Comparison of ENCODE assay signal across 23 cellular contexts in genomic region chr13:31775686-31776085, GRCh38. TPM values are rescaled to one million over a fixed set of nuclear protein-coding genes. Genes with fewer than 3 reads are reported as not detected.
A peak's percentile ranks its signal among the peaks of the same experiment; 100 is the strongest.
DNase-seq lines count a peak whose midpoint lies in the region; ATAC-seq, FAIRE-seq and TF ChIP-seq lines count a peak whose summit lies in the region.
"Had no signal": no experiment of that assay in that cellular context is flagged by ENCODE, and none has a peak within 500 bp of the region (broad histone marks: within the 10 kb centered on the region; RNA-seq: fewer than 3 reads in every experiment).

No MANE protein-coding gene starts in this region.

- H3K36me3 ChIP-seq in mesenchymal stem cell (ENCODE audit: control insufficient read depth in 1 of 2, insufficient read depth in 2 of 2, low read depth in 1 of 2, low read length in 2 of 2) (no peaks in the 10 kb centered on the region), thoracic aorta (no peaks in the 10 kb centered on the region)
- H3K36me3 ChIP-seq: breast epithelium, uterus had no signal

- FAIRE-seq in H54 (lab: Jason Lieb, UNC): no peak

- H3K23ac ChIP-seq in mesenchymal stem cell (ENCODE audit: low read length in 2 of 2): no peak overlapping the region

- TF ChIP-seq POLR2A in NB4 (IDR thresholded peaks at IDR 0.05; ENCODE audit: extremely low read depth, insufficient read length): no peak
- no peak for TF ChIP-seq POLR2A in H54 (IDR thresholded peaks at IDR 0.05; ENCODE audit: low read depth, low read length)

- H4K91ac ChIP-seq in mesenchymal stem cell (ENCODE audit: low read length): no peak overlapping the region

- H3K14ac ChIP-seq in mesenchymal stem cell (ENCODE audit: low read length in 2 of 2): no peak overlapping the region

- POLR2A ChIA-PET in activated CD4-positive, alpha-beta memory T cell treated with anti-CD3 and anti-CD28 coated beads, Interleukin-2, amount 10 ng/mL, durations not matched to agents 7 days and 5 days (lab: Charles Lee): no interaction called here

- no peaks in the 10 kb centered on the region for H3K27me3 ChIP-seq in mesenchymal stem cell (ENCODE audit: control insufficient read depth in 1 of 2, insufficient read depth in 1 of 2, low read length in 2 of 2)
- H3K27me3 ChIP-seq in thoracic aorta (replicated peaks; ENCODE audit: insufficient read depth): no peaks in the 10 kb centered on the region
- H3K27me3 ChIP-seq: breast epithelium, hepatocyte, uterus had no signal

- H3K4me1 ChIP-seq in mesenchymal stem cell (ENCODE audit: control insufficient read depth, insufficient read depth, low read depth, low read length) (no peaks in the 10 kb centered on the region), thoracic aorta (ENCODE audit: control insufficient read depth in 1 of 2, low read depth in 2 of 2) (peaks cover 24 to 50% of the 10 kb centered on the region in 2 donors)
- H3K4me1 ChIP-seq: breast epithelium, uterus had no signal

- H3K27ac ChIP-seq in mesenchymal stem cell (ENCODE audit: low read length, poor library complexity, severe bottlenecking) (no peak overlapping the region), thoracic aorta (peak overlapping the region; percentile 60 to 79)
- H3K27ac ChIP-seq: breast epithelium, hepatocyte, uterus had no signal

- peak; percentile 37 for DNase-seq in NB4 (ENCODE audit: low read depth)
- DNase-seq in fibroblast of gingiva (ENCODE audit: low read depth): peak; percentile 78
- DNase-seq in mesenchymal stem cell: no peak
- no peak for DNase-seq in thoracic aorta (ENCODE audit: low spot score)
- DNase-seq in activated CD4-positive, alpha-beta memory T cell treated with anti-CD3 and anti-CD28 coated beads, Interleukin-2, amount 10 ng/mL, durations not matched to agents 7 days and 5 days: no peak
- no peak for DNase-seq in COLO829 (ENCODE audit: low spot score)
- DNase-seq in H54 (ENCODE audit: insufficient read length, low spot score): no peak
- DNase-seq: activated CD4-positive, alpha-beta memory T cell treated with anti-CD3 and anti-CD28 coated beads for 36 hours; activated T-cell treated with anti-CD3 and anti-CD28 coated beads, Interleukin-2, amount 50 U/mL, for 72 hours; erythroblast; H9; islet precursor cell; mesendoderm; NCI-H2029 treated with DMSO at 0.1 percent for 48 hours; nephron progenitor cell; SHP77 treated with DMSO at 0.1 percent for 48 hours had no signal

- no peaks in the 10 kb centered on the region for H3K79me1 ChIP-seq in mesenchymal stem cell (replicated peaks; ENCODE audit: low read length, poor library complexity, severe bottlenecking)

- WGBS in mesenchymal stem cell: 87% methylated on average over 3 of the region's 3 CpGs

- H3K4ac ChIP-seq in mesenchymal stem cell (ENCODE audit: low read depth in 1 of 2, low read length in 2 of 2): no peak overlapping the region

- no peak overlapping the region for H3K4me3 Mint-ChIP-seq in activated CD4-positive, alpha-beta memory T cell treated with anti-CD3 and anti-CD28 coated beads, Interleukin-2, amount 10 ng/mL, durations not matched to agents 7 days and 5 days
- H3K4me3 Mint-ChIP-seq: activated CD4-positive, alpha-beta memory T cell treated with anti-CD3 and anti-CD28 coated beads for 36 hours; activated T-cell treated with anti-CD3 and anti-CD28 coated beads, Interleukin-2, amount 50 U/mL, for 72 hours; H9; nephron progenitor cell; stimulated activated naive CD8-positive, alpha-beta T cell treated with anti-CD3 and anti-CD28 coated beads, Interleukin-15, Interleukin-2, amounts not matched to agents 100 ng/mL and 50 ng/mL, for 24 hours; T-helper 1 cell treated with Interleukin-12 subunit alpha and Interleukin-12 subunit beta and Interleukin-4 antibody, amounts not matched to agents 30 μg/mL and 1 μg/mL, for 36 hours had no signal

- no peaks in the 10 kb centered on the region for H3K9me3 Mint-ChIP-seq in activated CD4-positive, alpha-beta memory T cell treated with anti-CD3 and anti-CD28 coated beads, Interleukin-2, amount 10 ng/mL, durations not matched to agents 7 days and 5 days
- H3K9me3 Mint-ChIP-seq: activated CD4-positive, alpha-beta memory T cell treated with anti-CD3 and anti-CD28 coated beads for 36 hours; activated naive CD4-positive, alpha-beta T cell treated with anti-CD3 and anti-CD28 coated beads, Interleukin-2, amount 50 U/mL, for 72 hours; activated T-cell treated with anti-CD3 and anti-CD28 coated beads, Interleukin-2, amount 50 U/mL, for 72 hours; H9; nephron progenitor cell; stimulated activated naive CD8-positive, alpha-beta T cell treated with anti-CD3 and anti-CD28 coated beads, Interleukin-15, Interleukin-2, amounts not matched to agents 100 ng/mL and 50 ng/mL, for 24 hours; T-helper 1 cell treated with Interleukin-12 subunit alpha and Interleukin-12 subunit beta and Interleukin-4 antibody, amounts not matched to agents 30 μg/mL and 1 μg/mL, for 36 hours had no signal

- H2AFZ ChIP-seq in mesenchymal stem cell (ENCODE audit: low read depth, low read length): no peak overlapping the region
- H2AFZ ChIP-seq: hepatocyte had no signal

- peak; percentile 92 for ATAC-seq in thoracic aorta (ENCODE audit: insufficient number of reproducible peaks, low FRiP score, low read depth)
- ATAC-seq in GM21367 (IDR thresholded peaks at IDR 0.05; ENCODE audit: unreplicated experiment): no peak
- ATAC-seq: activated naive CD4-positive, alpha-beta T cell treated with anti-CD3 and anti-CD28 coated beads, Interleukin-2, amount 50 U/mL, for 72 hours; activated T-cell treated with anti-CD3 and anti-CD28 coated beads, Interleukin-2, amount 50 U/mL, for 72 hours had no signal

- H3K4me3 ChIP-seq in NB4 (ENCODE audit: low read depth, low read length) (no peak overlapping the region), mesenchymal stem cell (ENCODE audit: insufficient read depth in 1 of 2, low read depth in 1 of 2, low read length in 2 of 2) (no peak overlapping the region), thoracic aorta (no peak overlapping the region)
- H3K4me3 ChIP-seq: breast epithelium, hepatocyte, uterus had no signal

- H2AK5ac ChIP-seq in mesenchymal stem cell (ENCODE audit: low read length, severe bottlenecking): no peak overlapping the region

- H2BK12ac ChIP-seq in mesenchymal stem cell (ENCODE audit: low read length in 2 of 2): no peak overlapping the region

- H2BK5ac ChIP-seq in mesenchymal stem cell (ENCODE audit: low read depth, low read length, poor library complexity, severe bottlenecking): no peak overlapping the region

- H3K27ac Mint-ChIP-seq in activated CD4-positive, alpha-beta memory T cell treated with anti-CD3 and anti-CD28 coated beads, Interleukin-2, amount 10 ng/mL, durations not matched to agents 7 days and 5 days: no peak overlapping the region
- H3K27ac Mint-ChIP-seq: activated CD4-positive, alpha-beta memory T cell treated with anti-CD3 and anti-CD28 coated beads for 36 hours; activated naive CD4-positive, alpha-beta T cell treated with anti-CD3 and anti-CD28 coated beads, Interleukin-2, amount 50 U/mL, for 72 hours; activated T-cell treated with anti-CD3 and anti-CD28 coated beads, Interleukin-2, amount 50 U/mL, for 72 hours; H9; nephron progenitor cell; stimulated activated naive CD8-positive, alpha-beta T cell treated with anti-CD3 and anti-CD28 coated beads, Interleukin-15, Interleukin-2, amounts not matched to agents 100 ng/mL and 50 ng/mL, for 24 hours; T-helper 1 cell treated with Interleukin-12 subunit alpha and Interleukin-12 subunit beta and Interleukin-4 antibody, amounts not matched to agents 30 μg/mL and 1 μg/mL, for 36 hours had no signal

- CTCF ChIA-PET in activated CD4-positive, alpha-beta memory T cell treated with anti-CD3 and anti-CD28 coated beads, Interleukin-2, amount 10 ng/mL, durations not matched to agents 7 days and 5 days (lab: Charles Lee): no interaction called here

- H2BK120ac ChIP-seq in mesenchymal stem cell (ENCODE audit: low read depth, low read length): no peak overlapping the region

- H3K27me3 Mint-ChIP-seq in activated CD4-positive, alpha-beta memory T cell treated with anti-CD3 and anti-CD28 coated beads, Interleukin-2, amount 10 ng/mL, durations not matched to agents 7 days and 5 days: peaks cover 4% of the 10 kb centered on the region

- no peaks in the 10 kb centered on the region for H3K36me3 Mint-ChIP-seq in activated CD4-positive, alpha-beta memory T cell treated with anti-CD3 and anti-CD28 coated beads, Interleukin-2, amount 10 ng/mL, durations not matched to agents 7 days and 5 days (ENCODE audit: low read depth)
- H3K36me3 Mint-ChIP-seq: activated CD4-positive, alpha-beta memory T cell treated with anti-CD3 and anti-CD28 coated beads for 36 hours; activated naive CD4-positive, alpha-beta T cell treated with anti-CD3 and anti-CD28 coated beads, Interleukin-2, amount 50 U/mL, for 72 hours had no signal

- no peak overlapping the region for H2BK15ac ChIP-seq in mesenchymal stem cell (ENCODE audit: low read depth, poor library complexity, severe bottlenecking)

- peaks cover 8% of the 10 kb centered on the region for H3K4me1 Mint-ChIP-seq in activated CD4-positive, alpha-beta memory T cell treated with anti-CD3 and anti-CD28 coated beads, Interleukin-2, amount 10 ng/mL, durations not matched to agents 7 days and 5 days
- H3K4me1 Mint-ChIP-seq: H9, nephron progenitor cell had no signal

- H3K4me2 ChIP-seq in mesenchymal stem cell (ENCODE audit: low read length, poor library complexity, severe bottlenecking): no peak overlapping the region
- H3K4me2 ChIP-seq: hepatocyte had no signal

- TF ChIP-seq CTCF in NB4 (IDR thresholded peaks at IDR 0.05; ENCODE audit: low read depth, low read length) (no peak), thoracic aorta (IDR thresholded peaks at IDR 0.05) (no peak)

- no peak overlapping the region for H3K18ac ChIP-seq in mesenchymal stem cell (ENCODE audit: low read depth in 1 of 2, low read length in 2 of 2)

- peak overlapping the region; percentile 46 for H3K9ac ChIP-seq in mesenchymal stem cell (ENCODE audit: low read length)

- no peak overlapping the region for H4K8ac ChIP-seq in mesenchymal stem cell (ENCODE audit: low read length)

- H3K9me3 ChIP-seq in mesenchymal stem cell (ENCODE audit: control insufficient read depth, low read length) (no peaks in the 10 kb centered on the region), thoracic aorta (no peaks in the 10 kb centered on the region)
- H3K9me3 ChIP-seq: breast epithelium, uterus had no signal

RNA-seq across cellular contexts. Expression of gene RXFP2, which starts 36.4 kb away (rescaled TPM):
- polyA plus RNA-seq in mesenchymal stem cell (2013, experiment 1 of 2): not detected
- not detected for polyA plus RNA-seq in mesenchymal stem cell (2013, experiment 2 of 2)
- total RNA-seq in thoracic aorta: 1 to 10 TPM in 1 of 2 donors, under 1 TPM in 1; 0.21 to 3.0 TPM
- not detected for total RNA-seq in activated CD4-positive, alpha-beta memory T cell treated with anti-CD3 and anti-CD28 coated beads, Interleukin-2, amount 10 ng/mL, durations not matched to agents 7 days and 5 days
- total RNA-seq: activated CD4-positive, alpha-beta memory T cell treated with anti-CD3 and anti-CD28 coated beads for 36 hours; activated naive CD4-positive, alpha-beta T cell treated with anti-CD3 and anti-CD28 coated beads, Interleukin-2, amount 50 U/mL, for 72 hours; activated T-cell treated with anti-CD3 and anti-CD28 coated beads, Interleukin-2, amount 50 U/mL, for 72 hours; H9; hepatocyte had no signal
- polyA plus RNA-seq: hepatocyte had no signal

Comparison
In these comparisons a context has a peak if more than half of its experiments do, and no peak if none do; other contexts are left out.
1. DNase-seq: peak in NB4 (single experiment) and fibroblast of gingiva (single experiment); none in mesenchymal stem cell (single experiment), thoracic aorta (single experiment), activated CD4-positive, alpha-beta memory T cell treated with anti-CD3 and anti-CD28 coated beads, Interleukin-2, amount 10 ng/mL, durations not matched to agents 7 days and 5 days (single experiment), COLO829 (single experiment) and H54 (single experiment).